ENCODE assay signal across 1 cellular context in genomic region chr14:90396342-90397339, GRCh38.
TF ChIP-seq lines count a peak whose summit lies in the region.

CALM1 (plus strand) TSS chr14:90397029; CDS start chr14:90397231, 202 bp downstream.

TF ChIP-seq in HepG2, 621 proteins besides CTCF, POLR2A, EP300 and RAD21 (continued from another document and continues in another):
- TF ChIP-seq, protein P1, sequence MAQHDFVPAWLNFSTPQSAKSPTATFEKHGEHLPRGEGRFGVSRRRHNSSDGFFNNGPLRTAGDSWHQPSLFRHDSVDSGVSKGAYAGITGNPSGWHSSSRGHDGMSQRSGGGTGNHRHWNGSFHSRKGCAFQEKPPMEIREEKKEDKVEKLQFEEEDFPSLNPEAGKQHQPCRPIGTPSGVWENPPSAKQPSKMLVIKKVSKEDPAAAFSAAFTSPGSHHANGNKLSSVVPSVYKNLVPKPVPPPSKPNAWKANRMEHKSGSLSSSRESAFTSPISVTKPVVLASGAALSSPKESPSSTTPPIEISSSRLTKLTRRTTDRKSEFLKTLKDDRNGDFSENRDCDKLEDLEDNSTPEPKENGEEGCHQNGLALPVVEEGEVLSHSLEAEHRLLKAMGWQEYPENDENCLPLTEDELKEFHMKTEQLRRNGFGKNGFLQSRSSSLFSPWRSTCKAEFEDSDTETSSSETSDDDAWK (CRISPR knock-in tag; IDR thresholded peaks at IDR 0.05): no peak
- TF ChIP-seq, protein P2, sequence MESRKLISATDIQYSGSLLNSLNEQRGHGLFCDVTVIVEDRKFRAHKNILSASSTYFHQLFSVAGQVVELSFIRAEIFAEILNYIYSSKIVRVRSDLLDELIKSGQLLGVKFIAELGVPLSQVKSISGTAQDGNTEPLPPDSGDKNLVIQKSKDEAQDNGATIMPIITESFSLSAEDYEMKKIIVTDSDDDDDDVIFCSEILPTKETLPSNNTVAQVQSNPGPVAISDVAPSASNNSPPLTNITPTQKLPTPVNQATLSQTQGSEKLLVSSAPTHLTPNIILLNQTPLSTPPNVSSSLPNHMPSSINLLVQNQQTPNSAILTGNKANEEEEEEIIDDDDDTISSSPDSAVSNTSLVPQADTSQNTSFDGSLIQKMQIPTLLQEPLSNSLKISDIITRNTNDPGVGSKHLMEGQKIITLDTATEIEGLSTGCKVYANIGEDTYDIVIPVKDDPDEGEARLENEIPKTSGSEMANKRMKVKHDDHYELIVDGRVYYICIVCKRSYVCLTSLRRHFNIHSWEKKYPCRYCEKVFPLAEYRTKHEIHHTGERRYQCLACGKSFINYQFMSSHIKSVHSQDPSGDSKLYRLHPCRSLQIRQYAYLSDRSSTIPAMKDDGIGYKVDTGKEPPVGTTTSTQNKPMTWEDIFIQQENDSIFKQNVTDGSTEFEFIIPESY (CRISPR knock-in tag; IDR thresholded peaks at IDR 0.05): 0 out of 2 replicates have a peak, but pooled peaks have one; percentile 21
- TF ChIP-seq PHF21A (CRISPR knock-in tag; IDR thresholded peaks at IDR 0.05) (peak; percentile 57), ARNT2 (CRISPR knock-in tag; IDR thresholded peaks at IDR 0.05; ENCODE audit: low read depth) (no peak; the same call in none of the 2 replicates), MXD1 (CRISPR knock-in tag; IDR thresholded peaks at IDR 0.05) (peak; percentile 78), GLMP (CRISPR knock-in tag; IDR thresholded peaks at IDR 0.05; ENCODE audit: borderline replicate concordance) (no peak), ZMAT3 (CRISPR knock-in tag; conservative IDR thresholded peaks at IDR 0.05) (peak; percentile 12), ZBTB7A (CRISPR knock-in tag; IDR thresholded peaks at IDR 0.05) (peak; percentile 77), MLLT10 (CRISPR knock-in tag; IDR thresholded peaks at IDR 0.05) (no peak), ZFP90 (CRISPR knock-in tag; IDR thresholded peaks at IDR 0.05; ENCODE audit: borderline replicate concordance) (peak; percentile 91; the same call in 1 of the 2 replicates), KAT7 (CRISPR knock-in tag; IDR thresholded peaks at IDR 0.05; ENCODE audit: borderline replicate concordance) (peak; percentile 81; the same call in 1 of the 2 replicates), ZNF530 (CRISPR knock-in tag; IDR thresholded peaks at IDR 0.05; ENCODE audit: low read depth) (no peak), BRCA1 (CRISPR knock-in tag; IDR thresholded peaks at IDR 0.05) (peak; percentile 92), ASH2L (IDR thresholded peaks at IDR 0.05; ENCODE audit: insufficient read length, low read depth, low read length) (peak; percentile 41), HNRNPL (IDR thresholded peaks at IDR 0.05; ENCODE audit: low read depth, low read length) (0 out of 2 replicates have a peak, but pooled peaks have one; percentile 51), IRX3 (CRISPR knock-in tag; IDR thresholded peaks at IDR 0.05; ENCODE audit: borderline replicate concordance, low read depth) (peak; percentile 89), ZNF30 (CRISPR knock-in tag; IDR thresholded peaks at IDR 0.05) (peak; percentile 66; the same call in 1 of the 2 replicates), TMF1 (CRISPR knock-in tag; IDR thresholded peaks at IDR 0.05; ENCODE audit: low read depth) (peak; percentile 82; the same call in 1 of the 2 replicates), TOE1 (CRISPR knock-in tag; IDR thresholded peaks at IDR 0.05) (no peak), NCOA2 (CRISPR knock-in tag; IDR thresholded peaks at IDR 0.05) (peak; percentile 61; the same call in 1 of the 2 replicates), TBX3 (IDR thresholded peaks at IDR 0.05; ENCODE audit: borderline replicate concordance) (no peak), ZKSCAN8 (CRISPR knock-in tag; IDR thresholded peaks at IDR 0.05; ENCODE audit: borderline replicate concordance) (no peak), ZNF850 (CRISPR knock-in tag; conservative IDR thresholded peaks at IDR 0.05) (0 out of 2 replicates have a peak, but pooled peaks have one; percentile 46), MED13 (CRISPR knock-in tag; IDR thresholded peaks at IDR 0.05) (peak; percentile 89), ZNF205 (CRISPR knock-in tag; IDR thresholded peaks at IDR 0.05) (peak; percentile 89), ZNF274 (CRISPR knock-in tag; IDR thresholded peaks at IDR 0.05) (peak; percentile 72), SATB2 (CRISPR knock-in tag; IDR thresholded peaks at IDR 0.05) (peak; percentile 78; the same call in 1 of the 2 replicates), WIZ (CRISPR knock-in tag; IDR thresholded peaks at IDR 0.05) (peak; percentile 75), ZNF362 (CRISPR knock-in tag; IDR thresholded peaks at IDR 0.05; ENCODE audit: borderline replicate concordance) (no peak), SRSF4 (IDR thresholded peaks at IDR 0.05; ENCODE audit: low read depth, low read length, poor library complexity, severe bottlenecking) (no peak), SETDB1 (CRISPR knock-in tag; IDR thresholded peaks at IDR 0.05; ENCODE audit: borderline replicate concordance) (no peak), ZBTB42 (CRISPR knock-in tag; IDR thresholded peaks at IDR 0.05) (peak; percentile 78; the same call in 1 of the 2 replicates), KLF9 (CRISPR knock-in tag; IDR thresholded peaks at IDR 0.05; ENCODE audit: low read depth) (no peak), ZNF547 (CRISPR knock-in tag; IDR thresholded peaks at IDR 0.05) (peak; percentile 93), POLR2G (IDR thresholded peaks at IDR 0.05; ENCODE audit: low read depth, low read length) (peak; percentile 99), HMGA1 (CRISPR knock-in tag; conservative IDR thresholded peaks at IDR 0.05) (no peak), DNMT1 (CRISPR knock-in tag; IDR thresholded peaks at IDR 0.05) (0 out of 2 replicates have a peak, but pooled peaks have one; percentile 66)
- TF ChIP-seq, protein P3, sequence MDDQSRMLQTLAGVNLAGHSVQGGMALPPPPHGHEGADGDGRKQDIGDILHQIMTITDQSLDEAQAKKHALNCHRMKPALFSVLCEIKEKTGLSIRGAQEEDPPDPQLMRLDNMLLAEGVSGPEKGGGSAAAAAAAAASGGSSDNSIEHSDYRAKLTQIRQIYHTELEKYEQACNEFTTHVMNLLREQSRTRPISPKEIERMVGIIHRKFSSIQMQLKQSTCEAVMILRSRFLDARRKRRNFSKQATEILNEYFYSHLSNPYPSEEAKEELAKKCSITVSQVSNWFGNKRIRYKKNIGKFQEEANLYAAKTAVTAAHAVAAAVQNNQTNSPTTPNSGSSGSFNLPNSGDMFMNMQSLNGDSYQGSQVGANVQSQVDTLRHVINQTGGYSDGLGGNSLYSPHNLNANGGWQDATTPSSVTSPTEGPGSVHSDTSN (CRISPR knock-in tag; IDR thresholded peaks at IDR 0.05; ENCODE audit: borderline replicate concordance): peak; percentile 89
- TF ChIP-seq, protein P4, sequence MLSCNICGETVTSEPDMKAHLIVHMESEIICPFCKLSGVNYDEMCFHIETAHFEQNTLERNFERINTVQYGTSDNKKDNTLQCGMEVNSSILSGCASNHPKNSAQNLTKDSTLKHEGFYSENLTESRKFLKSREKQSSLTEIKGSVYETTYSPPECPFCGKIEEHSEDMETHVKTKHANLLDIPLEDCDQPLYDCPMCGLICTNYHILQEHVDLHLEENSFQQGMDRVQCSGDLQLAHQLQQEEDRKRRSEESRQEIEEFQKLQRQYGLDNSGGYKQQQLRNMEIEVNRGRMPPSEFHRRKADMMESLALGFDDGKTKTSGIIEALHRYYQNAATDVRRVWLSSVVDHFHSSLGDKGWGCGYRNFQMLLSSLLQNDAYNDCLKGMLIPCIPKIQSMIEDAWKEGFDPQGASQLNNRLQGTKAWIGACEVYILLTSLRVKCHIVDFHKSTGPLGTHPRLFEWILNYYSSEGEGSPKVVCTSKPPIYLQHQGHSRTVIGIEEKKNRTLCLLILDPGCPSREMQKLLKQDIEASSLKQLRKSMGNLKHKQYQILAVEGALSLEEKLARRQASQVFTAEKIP (CRISPR knock-in tag; IDR thresholded peaks at IDR 0.05; ENCODE audit: borderline replicate concordance): no peak
- TF ChIP-seq, protein P5, sequence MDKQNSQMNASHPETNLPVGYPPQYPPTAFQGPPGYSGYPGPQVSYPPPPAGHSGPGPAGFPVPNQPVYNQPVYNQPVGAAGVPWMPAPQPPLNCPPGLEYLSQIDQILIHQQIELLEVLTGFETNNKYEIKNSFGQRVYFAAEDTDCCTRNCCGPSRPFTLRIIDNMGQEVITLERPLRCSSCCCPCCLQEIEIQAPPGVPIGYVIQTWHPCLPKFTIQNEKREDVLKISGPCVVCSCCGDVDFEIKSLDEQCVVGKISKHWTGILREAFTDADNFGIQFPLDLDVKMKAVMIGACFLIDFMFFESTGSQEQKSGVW (CRISPR knock-in tag; IDR thresholded peaks at IDR 0.05; ENCODE audit: borderline replicate concordance): no peak
- TF ChIP-seq, protein P6, sequence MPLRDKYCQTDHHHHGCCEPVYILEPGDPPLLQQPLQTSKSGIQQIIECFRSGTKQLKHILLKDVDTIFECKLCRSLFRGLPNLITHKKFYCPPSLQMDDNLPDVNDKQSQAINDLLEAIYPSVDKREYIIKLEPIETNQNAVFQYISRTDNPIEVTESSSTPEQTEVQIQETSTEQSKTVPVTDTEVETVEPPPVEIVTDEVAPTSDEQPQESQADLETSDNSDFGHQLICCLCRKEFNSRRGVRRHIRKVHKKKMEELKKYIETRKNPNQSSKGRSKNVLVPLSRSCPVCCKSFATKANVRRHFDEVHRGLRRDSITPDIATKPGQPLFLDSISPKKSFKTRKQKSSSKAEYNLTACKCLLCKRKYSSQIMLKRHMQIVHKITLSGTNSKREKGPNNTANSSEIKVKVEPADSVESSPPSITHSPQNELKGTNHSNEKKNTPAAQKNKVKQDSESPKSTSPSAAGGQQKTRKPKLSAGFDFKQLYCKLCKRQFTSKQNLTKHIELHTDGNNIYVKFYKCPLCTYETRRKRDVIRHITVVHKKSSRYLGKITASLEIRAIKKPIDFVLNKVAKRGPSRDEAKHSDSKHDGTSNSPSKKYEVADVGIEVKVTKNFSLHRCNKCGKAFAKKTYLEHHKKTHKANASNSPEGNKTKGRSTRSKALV (CRISPR knock-in tag; IDR thresholded peaks at IDR 0.05): peak; percentile 95
- TF ChIP-seq, protein P7, sequence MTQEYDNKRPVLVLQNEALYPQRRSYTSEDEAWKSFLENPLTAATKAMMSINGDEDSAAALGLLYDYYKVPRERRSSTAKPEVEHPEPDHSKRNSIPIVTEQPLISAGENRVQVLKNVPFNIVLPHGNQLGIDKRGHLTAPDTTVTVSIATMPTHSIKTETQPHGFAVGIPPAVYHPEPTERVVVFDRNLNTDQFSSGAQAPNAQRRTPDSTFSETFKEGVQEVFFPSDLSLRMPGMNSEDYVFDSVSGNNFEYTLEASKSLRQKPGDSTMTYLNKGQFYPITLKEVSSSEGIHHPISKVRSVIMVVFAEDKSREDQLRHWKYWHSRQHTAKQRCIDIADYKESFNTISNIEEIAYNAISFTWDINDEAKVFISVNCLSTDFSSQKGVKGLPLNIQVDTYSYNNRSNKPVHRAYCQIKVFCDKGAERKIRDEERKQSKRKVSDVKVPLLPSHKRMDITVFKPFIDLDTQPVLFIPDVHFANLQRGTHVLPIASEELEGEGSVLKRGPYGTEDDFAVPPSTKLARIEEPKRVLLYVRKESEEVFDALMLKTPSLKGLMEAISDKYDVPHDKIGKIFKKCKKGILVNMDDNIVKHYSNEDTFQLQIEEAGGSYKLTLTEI (CRISPR knock-in tag; conservative IDR thresholded peaks at IDR 0.05): no peak
- TF ChIP-seq, protein P8, sequence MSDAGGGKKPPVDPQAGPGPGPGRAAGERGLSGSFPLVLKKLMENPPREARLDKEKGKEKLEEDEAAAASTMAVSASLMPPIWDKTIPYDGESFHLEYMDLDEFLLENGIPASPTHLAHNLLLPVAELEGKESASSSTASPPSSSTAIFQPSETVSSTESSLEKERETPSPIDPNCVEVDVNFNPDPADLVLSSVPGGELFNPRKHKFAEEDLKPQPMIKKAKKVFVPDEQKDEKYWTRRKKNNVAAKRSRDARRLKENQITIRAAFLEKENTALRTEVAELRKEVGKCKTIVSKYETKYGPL (CRISPR knock-in tag; IDR thresholded peaks at IDR 0.05): no peak; the same call in none of the 2 replicates
- TF ChIP-seq, protein P9, sequence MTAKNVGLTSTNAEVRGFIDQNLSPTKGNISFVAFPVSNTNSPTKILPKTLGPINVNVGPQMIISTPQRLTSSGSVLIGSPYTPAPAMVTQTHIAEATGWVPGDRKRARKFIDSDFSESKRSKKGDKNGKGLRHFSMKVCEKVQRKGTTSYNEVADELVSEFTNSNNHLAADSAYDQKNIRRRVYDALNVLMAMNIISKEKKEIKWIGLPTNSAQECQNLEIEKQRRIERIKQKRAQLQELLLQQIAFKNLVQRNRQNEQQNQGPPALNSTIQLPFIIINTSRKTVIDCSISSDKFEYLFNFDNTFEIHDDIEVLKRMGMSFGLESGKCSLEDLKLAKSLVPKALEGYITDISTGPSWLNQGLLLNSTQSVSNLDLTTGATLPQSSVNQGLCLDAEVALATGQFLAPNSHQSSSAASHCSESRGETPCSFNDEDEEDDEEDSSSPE (CRISPR knock-in tag; IDR thresholded peaks at IDR 0.05): peak; percentile 69
- TF ChIP-seq, protein P10, sequence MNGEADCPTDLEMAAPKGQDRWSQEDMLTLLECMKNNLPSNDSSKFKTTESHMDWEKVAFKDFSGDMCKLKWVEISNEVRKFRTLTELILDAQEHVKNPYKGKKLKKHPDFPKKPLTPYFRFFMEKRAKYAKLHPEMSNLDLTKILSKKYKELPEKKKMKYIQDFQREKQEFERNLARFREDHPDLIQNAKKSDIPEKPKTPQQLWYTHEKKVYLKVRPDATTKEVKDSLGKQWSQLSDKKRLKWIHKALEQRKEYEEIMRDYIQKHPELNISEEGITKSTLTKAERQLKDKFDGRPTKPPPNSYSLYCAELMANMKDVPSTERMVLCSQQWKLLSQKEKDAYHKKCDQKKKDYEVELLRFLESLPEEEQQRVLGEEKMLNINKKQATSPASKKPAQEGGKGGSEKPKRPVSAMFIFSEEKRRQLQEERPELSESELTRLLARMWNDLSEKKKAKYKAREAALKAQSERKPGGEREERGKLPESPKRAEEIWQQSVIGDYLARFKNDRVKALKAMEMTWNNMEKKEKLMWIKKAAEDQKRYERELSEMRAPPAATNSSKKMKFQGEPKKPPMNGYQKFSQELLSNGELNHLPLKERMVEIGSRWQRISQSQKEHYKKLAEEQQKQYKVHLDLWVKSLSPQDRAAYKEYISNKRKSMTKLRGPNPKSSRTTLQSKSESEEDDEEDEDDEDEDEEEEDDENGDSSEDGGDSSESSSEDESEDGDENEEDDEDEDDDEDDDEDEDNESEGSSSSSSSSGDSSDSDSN (CRISPR knock-in tag; IDR thresholded peaks at IDR 0.05): peak; percentile 87
